In the genomic region with DNA sequence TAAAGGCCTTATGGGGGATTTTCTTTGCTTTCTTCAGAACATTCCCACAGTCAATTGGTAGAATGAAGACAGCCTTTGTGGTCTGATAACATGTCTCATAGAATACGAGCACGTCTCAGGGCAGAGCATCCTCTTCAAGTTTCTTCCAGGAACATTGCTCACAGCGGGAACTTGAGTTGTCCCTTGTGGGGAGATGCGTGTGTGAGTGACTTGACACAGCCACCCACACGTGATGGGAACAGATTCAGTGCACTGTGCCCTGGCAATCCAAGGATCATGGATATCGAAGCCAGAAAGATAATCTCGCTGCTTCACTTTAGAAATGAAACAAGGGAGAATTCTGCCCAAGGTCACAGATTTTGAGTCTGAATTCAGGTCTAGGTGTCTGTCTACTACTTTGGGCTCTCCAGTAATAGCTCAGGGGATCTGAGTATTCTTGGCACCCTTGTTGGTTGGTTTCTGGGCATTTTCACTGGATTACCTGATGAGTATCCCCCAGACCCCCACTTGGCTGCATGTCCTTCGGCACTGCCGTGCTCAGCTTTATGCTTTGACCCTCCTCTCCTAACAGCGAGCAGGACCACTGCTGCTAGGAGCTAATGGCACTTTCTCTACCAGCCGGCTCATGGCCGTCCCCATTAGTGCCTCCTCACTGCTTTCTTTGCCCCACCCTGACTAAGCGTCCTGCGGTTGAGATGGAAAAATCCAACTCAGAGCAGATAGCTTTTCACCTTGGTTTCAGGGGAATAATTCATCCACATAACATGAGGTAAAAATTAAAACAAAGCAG, we compare ENCODE assay signal across 1 cellular context.
TF ChIP-seq lines count a peak whose summit lies in the region.

No MANE protein-coding gene starts in this region.

TF ChIP-seq in H1, 55 proteins besides CTCF, POLR2A, EP300 and RAD21 (continued from another document):
- TF ChIP-seq SAP30 (IDR thresholded peaks at IDR 0.05; ENCODE audit: insufficient read depth, insufficient replicate concordance, low read length) (no peak), SP2 (IDR thresholded peaks at IDR 0.05; ENCODE audit: low read length) (no peak), CHD7 (IDR thresholded peaks at IDR 0.05; ENCODE audit: insufficient replicate concordance, low read length) (no peak), RNF2 (IDR thresholded peaks at IDR 0.05; ENCODE audit: borderline replicate concordance, low read depth, low read length, missing control alignments, poor library complexity, severe bottlenecking) (no peak), USF2 (IDR thresholded peaks at IDR 0.05; ENCODE audit: low read length) (no peak), GTF2F1 (IDR thresholded peaks at IDR 0.05; ENCODE audit: borderline replicate concordance, low read depth, low read length) (no peak), SIRT6 (IDR thresholded peaks at IDR 0.05; ENCODE audit: low read length) (no peak), CHD1 (IDR thresholded peaks at IDR 0.05; ENCODE audit: low read depth, low read length) (no peak), PHF8 (conservative IDR thresholded peaks at IDR 0.05; ENCODE audit: low read depth, low read length) (no peak), TEAD4 (IDR thresholded peaks at IDR 0.05; ENCODE audit: low read depth, low read length) (no peak), SP4 (IDR thresholded peaks at IDR 0.05; ENCODE audit: low read length) (no peak), BACH1 (IDR thresholded peaks at IDR 0.05; ENCODE audit: low read length) (no peak), SP1 (IDR thresholded peaks at IDR 0.05; ENCODE audit: low read depth, low read length) (no peak), BCL11A (IDR thresholded peaks at IDR 0.05; ENCODE audit: low read depth in 2 of 2, low read length in 2 of 2) (no peak), HDAC6 (IDR thresholded peaks at IDR 0.05; ENCODE audit: low read depth, low read length) (no peak), MAX (IDR thresholded peaks at IDR 0.05) (no peak), YY1 (IDR thresholded peaks at IDR 0.05; ENCODE audit: low read depth, low read length) (no peak)
- TF ChIP-seq, protein P1, sequence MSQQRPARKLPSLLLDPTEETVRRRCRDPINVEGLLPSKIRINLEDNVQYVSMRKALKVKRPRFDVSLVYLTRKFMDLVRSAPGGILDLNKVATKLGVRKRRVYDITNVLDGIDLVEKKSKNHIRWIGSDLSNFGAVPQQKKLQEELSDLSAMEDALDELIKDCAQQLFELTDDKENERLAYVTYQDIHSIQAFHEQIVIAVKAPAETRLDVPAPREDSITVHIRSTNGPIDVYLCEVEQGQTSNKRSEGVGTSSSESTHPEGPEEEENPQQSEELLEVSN (IDR thresholded peaks at IDR 0.05), result no peak
